Comparison of ENCODE assay signal across 8 cellular contexts in the genomic region with DNA sequence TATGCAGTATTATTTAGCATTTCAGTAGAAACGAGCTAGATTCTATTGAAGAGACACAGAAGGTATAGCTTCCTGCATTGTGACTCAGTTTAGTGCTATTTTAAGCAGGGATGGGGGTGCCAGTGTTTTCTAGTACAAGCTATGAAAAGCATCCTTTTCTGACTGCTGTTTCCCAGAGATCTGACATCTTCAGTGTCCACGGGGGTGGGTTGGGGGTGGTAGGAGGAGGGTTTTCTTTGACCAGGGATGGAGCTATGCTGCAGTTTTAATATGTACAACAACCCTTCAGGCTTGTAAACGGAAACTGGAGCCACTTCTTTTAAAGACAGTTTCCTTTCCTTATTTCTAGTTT. TPM values are rescaled to one million over a fixed set of nuclear protein-coding genes. Genes with fewer than 3 reads are reported as not detected.
DNase-seq lines count a peak whose midpoint lies in the region; ATAC-seq and TF ChIP-seq lines count a peak whose summit lies in the region.

No MANE protein-coding gene starts in this region.

- peak overlapping the region; percentile 98 for H3K27ac ChIP-seq in angular gyrus (ENCODE audit: low read depth, low read length)
- H3K27ac ChIP-seq in thoracic aorta: peak overlapping the region; percentile 82 to 83

- H3K9me3 ChIP-seq in thoracic aorta: no peaks in the 10 kb centered on the region

- H3K27me3 ChIP-seq in kidney epithelial cell (ENCODE audit: control insufficient read depth, insufficient read depth, low read length) (no peaks in the 10 kb centered on the region), thoracic aorta (replicated peaks; ENCODE audit: insufficient read depth) (no peaks in the 10 kb centered on the region)

- DNase-seq in NCI-H82 (lab: John Stamatoyannopoulos, UW): peak; percentile 5
- DNase-seq in NCI-H82 treated with DMSO at 0.1 percent for 48 hours (lab: John Stamatoyannopoulos, UW; ENCODE audit: unreplicated experiment): no peak
- no peak for DNase-seq in kidney epithelial cell (ENCODE audit: low read depth)
- no peak for DNase-seq in thoracic aorta (ENCODE audit: low spot score)
- DNase-seq in stimulated activated CD4-positive, alpha-beta T cell treated with anti-CD3 and anti-CD28 coated beads, Interleukin-2, amount 100 ng/mL, for 48 hours: no peak
- DNase-seq in stimulated activated CD4-positive, alpha-beta T cell treated with anti-CD3 and anti-CD28 coated beads, Interleukin-4, amount 100 ng/mL, for 4 hours: no peak

- peaks cover 0 to 23% of the 10 kb centered on the region in 2 donors for H3K4me1 ChIP-seq in thoracic aorta (ENCODE audit: control insufficient read depth in 1 of 2, low read depth in 2 of 2)

- H3K4me3 ChIP-seq in kidney epithelial cell (ENCODE audit: low read depth, low read length) (peak overlapping the region; percentile 76), thoracic aorta (peak overlapping the region; percentile 77)

- no peak for ATAC-seq in thoracic aorta (ENCODE audit: insufficient number of reproducible peaks, low FRiP score, low read depth)
- ATAC-seq in HG03135 (IDR thresholded peaks at IDR 0.05; ENCODE audit: unreplicated experiment): no peak

- no peak for TF ChIP-seq CTCF in kidney epithelial cell (IDR thresholded peaks at IDR 0.05; ENCODE audit: insufficient read depth, low read length, poor library complexity, severe bottlenecking)
- no peak for TF ChIP-seq CTCF in thoracic aorta (IDR thresholded peaks at IDR 0.05)

- no peaks in the 10 kb centered on the region for H3K36me3 ChIP-seq in kidney epithelial cell (ENCODE audit: control insufficient read depth, insufficient read depth, low read length)
- H3K36me3 ChIP-seq in thoracic aorta: no peaks in the 10 kb centered on the region

RNA-seq across cellular contexts. Expression of a gene that starts 2.7 kb away (rescaled TPM):
- total RNA-seq in kidney epithelial cell (4.0 and 4.9 TPM in 2 replicates), thoracic aorta (10 to 100 TPM; 10.4 to 14.4 TPM)
